In genomic region chr14:20477211-20477876, GRCh38 we compare ENCODE assay signal across 8 cellular contexts. TPM values are rescaled to one million over a fixed set of nuclear protein-coding genes. Genes with fewer than 3 reads are reported as not detected.
A peak's percentile ranks its signal among the peaks of the same experiment; 100 is the strongest.
DNase-seq lines count a peak whose midpoint lies in the region; ATAC-seq and TF ChIP-seq lines count a peak whose summit lies in the region.

No MANE protein-coding gene starts in this region.

- in situ Hi-C loops in G401 (cut with HindIII; ENCODE audit: low sequenced_read_pairs): no loop called here

- H4K20me1 ChIP-seq in MM.1S (ENCODE audit: insufficient read depth, low read length): no peaks in the 10 kb centered on the region

- H3K27ac Mint-ChIP-seq in chondrocyte (ENCODE audit: unreplicated experiment): peak overlapping the region; percentile 55
- peak overlapping the region; percentile 10 to 92 (median 74) for H3K27ac Mint-ChIP-seq in naive B cell

- H3K4me3 Mint-ChIP-seq in chondrocyte (ENCODE audit: unreplicated experiment) (no peak overlapping the region), naive B cell (peak overlapping the region; percentile 48 to 86 (median 68))

- no peaks in the 10 kb centered on the region for H3K27me3 ChIP-seq in MM.1S (replicated peaks; ENCODE audit: insufficient read depth, low read length)

- no peak overlapping the region for H3K9ac ChIP-seq in MM.1S (ENCODE audit: low read length)

- H3K9me3 Mint-ChIP-seq in chondrocyte (ENCODE audit: low read depth): no peaks in the 10 kb centered on the region
- H3K9me3 Mint-ChIP-seq in naive B cell: peaks cover 0 to 4% (median 0%) of the 10 kb centered on the region in 7 donors

- ATAC-seq in naive B cell (ENCODE audit: low read depth in 2 of 2): peak; percentile 92 to 93
- no peak for ATAC-seq in HG02759 (IDR thresholded peaks at IDR 0.05; ENCODE audit: unreplicated experiment)

- H3F3A ChIP-seq in MM.1S (ENCODE audit: insufficient read depth, low read length): no peaks in the 10 kb centered on the region

- H3K27me3 Mint-ChIP-seq in chondrocyte (ENCODE audit: low read depth) (no peaks in the 10 kb centered on the region), naive B cell (no peaks in the 10 kb centered on the region)

- TF ChIP-seq CTCF in chondrocyte (IDR thresholded peaks at IDR 0.05) (no peak), MM.1S (IDR thresholded peaks at IDR 0.05; ENCODE audit: low read length) (no peak)

- no peaks in the 10 kb centered on the region; the same call in 1 of the 2 replicates for H3K36me3 ChIP-seq in MM.1S (replicated peaks; ENCODE audit: insufficient read depth, low read length)

- H3K4me1 ChIP-seq in MM.1S (ENCODE audit: low read length): no peaks in the 10 kb centered on the region

- H2AFZ ChIP-seq in MM.1S (ENCODE audit: low read length): no peak overlapping the region

- no peaks in the 10 kb centered on the region for H3K9me2 ChIP-seq in MM.1S (replicated peaks; ENCODE audit: insufficient read depth, low read length)

- H3K79me2 ChIP-seq in MM.1S (ENCODE audit: low read length): peaks cover 7% of the 10 kb centered on the region

- DNase-seq in ELR (ENCODE audit: low read depth) (peak; percentile 64), OCI-M1 (lab: John Stamatoyannopoulos, UW) (peak; percentile 96), chondrocyte (ENCODE audit: low spot score) (no peak), naive B cell (peak; percentile 53), G401 (ENCODE audit: low spot score) (no peak), MM.1S (no peak), GM19240 (ENCODE audit: insufficient read length, low spot score) (no peak)

- no peak overlapping the region for H3K4me3 ChIP-seq in MM.1S (ENCODE audit: low read length)

- peaks cover 40% of the 10 kb centered on the region for H3K36me3 Mint-ChIP-seq in chondrocyte (ENCODE audit: low read depth)
- H3K36me3 Mint-ChIP-seq in naive B cell: peaks cover 24 to 36% of the 10 kb centered on the region in 2 donors

- no peak overlapping the region for H3K27ac ChIP-seq in MM.1S (ENCODE audit: low read length)

- H3K4me1 Mint-ChIP-seq in chondrocyte (ENCODE audit: low read depth) (no peaks in the 10 kb centered on the region), naive B cell (peaks cover 41 to 73% (median 55%) of the 10 kb centered on the region in 3 donors)

- no peak overlapping the region for H3K4me2 ChIP-seq in MM.1S (ENCODE audit: low read depth, low read length)

- no peaks in the 10 kb centered on the region for H3K9me3 ChIP-seq in MM.1S (replicated peaks; ENCODE audit: insufficient read depth, low read length)

RNA-seq across cellular contexts. Expression of gene PNP, which starts 8.1 kb away (rescaled TPM):
- total RNA-seq in chondrocyte: 25.0 to 34.8 TPM (median 26.7 TPM) in 3 replicates
- 10 to 100 TPM; 24.1 to 67.8 (median 52.4) TPM for polyA plus RNA-seq in naive B cell (ENCODE audit: low read depth in 6 of 6)
- 131 and 135 TPM in 2 replicates for total RNA-seq in G401 (2014; rRNA removed; shearing (Covaris generic))

RNA-seq across cellular contexts. Expression of gene PIP4P1, which starts 16.1 kb away (rescaled TPM):
- 31.0 to 36.9 TPM (median 32.0 TPM) in 3 replicates for total RNA-seq in chondrocyte
- polyA plus RNA-seq in naive B cell (ENCODE audit: low read depth in 6 of 6): 10 to 100 TPM; 40.1 to 67.6 (median 50.4) TPM
- 37.8 and 40.4 TPM in 2 replicates for total RNA-seq in G401 (2014; rRNA removed; shearing (Covaris generic))

RNA-seq across cellular contexts. Expression of gene APEX1, which starts 22.3 kb away (rescaled TPM):
- total RNA-seq in chondrocyte: 141 to 168 TPM (median 142 TPM) in 3 replicates
- 100 to 1,000 TPM; 129 to 187 (median 180) TPM for polyA plus RNA-seq in naive B cell (ENCODE audit: low read depth in 6 of 6)
- total RNA-seq in G401 (2014; rRNA removed; shearing (Covaris generic)): 234 and 289 TPM in 2 replicates

RNA-seq across cellular contexts. Expression of gene OSGEP, which starts 22.7 kb away (rescaled TPM):
- 26.0 to 41.4 TPM (median 28.6 TPM) in 3 replicates for total RNA-seq in chondrocyte
- polyA plus RNA-seq in naive B cell (ENCODE audit: low read depth in 6 of 6): 10 to 100 TPM; 57.5 to 87.9 (median 67.4) TPM
- 46.3 and 60.7 TPM in 2 replicates for total RNA-seq in G401 (2014; rRNA removed; shearing (Covaris generic))

RNA-seq across cellular contexts. Expression of gene RNASE10, which starts 28.0 kb away (rescaled TPM):
- 0.72 TPM in 1 of 3 replicates, not detected in the others for total RNA-seq in chondrocyte
- polyA plus RNA-seq in naive B cell (ENCODE audit: low read depth in 6 of 6): under 1 TPM in 3 of 6 donors, not detected in 3; 0.23 to 0.45 (median 0.37) TPM
- total RNA-seq in G401 (2014; rRNA removed; shearing (Covaris generic)): not detected in 2 replicates

Comparison
In these comparisons a context has a peak if more than half of its experiments do, and no peak if none do; other contexts are left out.
1. DNase-seq: peak in ELR (single experiment), OCI-M1 (single experiment) and naive B cell (single experiment); none in chondrocyte (single experiment), G401 (single experiment), MM.1S (single experiment) and GM19240 (single experiment).